Comparison of ENCODE assay signal across 22 cellular contexts in the genomic region with DNA sequence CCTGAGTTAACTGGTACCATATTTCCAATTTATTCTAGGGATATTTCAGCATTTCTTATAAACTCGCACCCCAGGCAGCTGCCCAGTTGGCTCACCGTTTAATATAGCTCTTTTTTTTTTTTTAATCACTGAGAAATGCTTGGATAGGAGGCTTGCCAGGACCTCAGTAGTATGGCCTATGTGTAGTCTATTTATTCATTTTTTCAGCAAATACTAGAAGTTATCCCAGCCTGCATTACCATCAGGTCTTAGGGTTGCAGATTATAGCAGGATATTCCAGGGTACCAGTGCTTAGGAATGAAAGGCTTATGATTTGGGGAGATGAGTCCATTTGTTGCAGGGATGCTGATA. TPM values are rescaled to one million over a fixed set of nuclear protein-coding genes. Genes with fewer than 3 reads are reported as not detected.
DNase-seq lines count a peak whose midpoint lies in the region; ATAC-seq, FAIRE-seq and TF ChIP-seq lines count a peak whose summit lies in the region.
"Had no signal": no experiment of that assay in that cellular context is flagged by ENCODE, and none has a peak within 500 bp of the region (broad histone marks: within the 10 kb centered on the region; RNA-seq: fewer than 3 reads in every experiment).

No MANE protein-coding gene starts in this region.

- no peak for TF ChIP-seq CTCF in astrocyte (IDR thresholded peaks at IDR 0.05; ENCODE audit: insufficient read depth, low read depth, low read length)
- TF ChIP-seq CTCF in nephron (IDR thresholded peaks at IDR 0.05; ENCODE audit: unreplicated experiment in 3 of 3), result no peak
- TF ChIP-seq CTCF in tibial artery (IDR thresholded peaks at IDR 0.05), result no peak

- peak overlapping the region; percentile 56 for H3K9ac ChIP-seq in astrocyte (ENCODE audit: low read length)
- H3K9ac ChIP-seq: GM23248 had no signal

- whole genome bisulfite sequencing in small intestine, 3 donors, result 41 to 52% (median 43%) methylated on average over 2 of the region's 2 CpGs

- H3K4me1 Mint-ChIP-seq in astrocyte (ENCODE audit: low read depth, unreplicated experiment) (peaks cover 34% of the 10 kb centered on the region), nephron (peaks cover 62% of the 10 kb centered on the region)

- FAIRE-seq in astrocyte (lab: Jason Lieb, UNC) (no peak), small intestine (lab: Jason Lieb, UNC) (no peak)
- FAIRE-seq: G401.6 had no signal

- H3K4me3 Mint-ChIP-seq in astrocyte (ENCODE audit: unreplicated experiment), result no peak overlapping the region
- no peak overlapping the region for H3K4me3 Mint-ChIP-seq in nephron

- H3K9me3 ChIP-seq in astrocyte (ENCODE audit: insufficient read depth, low read depth, low read length) (no peaks in the 10 kb centered on the region), tibial artery (no peaks in the 10 kb centered on the region), small intestine (ENCODE audit: control insufficient read depth, low read depth) (no peaks in the 10 kb centered on the region)
- H3K9me3 ChIP-seq: HAP-1 had no signal

- H3K4me1 ChIP-seq in astrocyte (ENCODE audit: insufficient read depth, low read length) (peaks cover 35% of the 10 kb centered on the region), tibial artery (peaks cover 0 to 86% (median 41%) of the 10 kb centered on the region in 4 donors), small intestine (ENCODE audit: control insufficient read depth in 2 of 2, insufficient read depth in 1 of 2, low read depth in 1 of 2, low read length in 1 of 2) (no peaks in the 10 kb centered on the region)
- H3K4me1 ChIP-seq: HAP-1 had no signal

- no peaks in the 10 kb centered on the region for H3K27me3 Mint-ChIP-seq in astrocyte (ENCODE audit: low read depth, unreplicated experiment)
- H3K27me3 Mint-ChIP-seq in nephron (ENCODE audit: low read depth), result no peaks in the 10 kb centered on the region

- H3K36me3 ChIP-seq in astrocyte (ENCODE audit: insufficient read depth, low read length) (no peaks in the 10 kb centered on the region), tibial artery (no peaks in the 10 kb centered on the region), small intestine (ENCODE audit: control insufficient read depth in 2 of 2, insufficient read depth in 2 of 2, low read length in 2 of 2) (no peaks in the 10 kb centered on the region)
- H3K36me3 ChIP-seq: HAP-1 had no signal

- no peak for ATAC-seq in HG02571 (IDR thresholded peaks at IDR 0.05; ENCODE audit: unreplicated experiment)
- ATAC-seq: SK-N-SH treated with all-trans-retinoic acid at 6 μM for 48 hours had no signal

- H3K27me3 ChIP-seq in astrocyte (ENCODE audit: insufficient read depth, low read length), result no peaks in the 10 kb centered on the region
- no peaks in the 10 kb centered on the region for H3K27me3 ChIP-seq in tibial artery
- H3K27me3 ChIP-seq in small intestine (ENCODE audit: control insufficient read depth in 2 of 2, insufficient read depth in 2 of 2, low read length in 2 of 2), result no peaks in the 10 kb centered on the region

- H3K36me3 Mint-ChIP-seq in astrocyte (ENCODE audit: low read depth, unreplicated experiment), result peaks cover 4% of the 10 kb centered on the region
- peaks cover 12% of the 10 kb centered on the region for H3K36me3 Mint-ChIP-seq in nephron (ENCODE audit: low read depth)

- H3K27ac ChIP-seq in astrocyte (ENCODE audit: low read depth, low read length), result peak overlapping the region; percentile 79
- peak overlapping the region; percentile 61 to 79 for H3K27ac ChIP-seq in tibial artery
- peak overlapping the region in 1 of 2 donors; percentile 39 for H3K27ac ChIP-seq in small intestine (ENCODE audit: low read depth in 1 of 2, low read length in 1 of 2)
- H3K27ac ChIP-seq: GM23248 had no signal

- no peak overlapping the region for H2AFZ ChIP-seq in astrocyte (ENCODE audit: low read depth, low read length)
- H2AFZ ChIP-seq: GM23248 had no signal

- no peaks in the 10 kb centered on the region for H3K9me3 Mint-ChIP-seq in astrocyte (ENCODE audit: unreplicated experiment)
- no peaks in the 10 kb centered on the region for H3K9me3 Mint-ChIP-seq in nephron

- H4K20me1 ChIP-seq in astrocyte (ENCODE audit: insufficient read depth, low read length), result peaks cover 43% of the 10 kb centered on the region

- H3K79me2 ChIP-seq in astrocyte (ENCODE audit: insufficient read depth, low read length), result peaks cover 98% of the 10 kb centered on the region

- H3K27ac Mint-ChIP-seq in astrocyte (ENCODE audit: unreplicated experiment) (no peak overlapping the region), nephron (peak overlapping the region; percentile 3 to 95 (median 45))

- intact Hi-C loops in tibial artery (cut with DNase I; ENCODE audit: low total_unique reads), result no loop called here

- H3K4me3 ChIP-seq in astrocyte (ENCODE audit: insufficient read depth, low read depth, low read length), result peak overlapping the region; percentile 13
- H3K4me3 ChIP-seq in tibial artery, result no peak overlapping the region
- no peak overlapping the region for H3K4me3 ChIP-seq in small intestine (ENCODE audit: low read depth in 1 of 2, low read length in 2 of 2)
- H3K4me3 ChIP-seq: GM23248, HAP-1 had no signal

- DNase-seq in astrocyte (ENCODE audit: low read depth) (peak; percentile 40), fibroblast of gingiva (ENCODE audit: low read depth) (peak; percentile 22), tibial artery (no peak), small intestine (no peak), dermis blood vessel endothelial cell (no peak)
- DNase-seq: ACHN, AML-193, DND-41, GM23248, KBM-7, MV-4-11, NCI-H1694 treated with DMSO at 0.1 percent for 48 hours, NCI-H2107, NCI-H524, NCI-H82, OCI-M1, SIG-M5 had no signal

- peak overlapping the region; percentile 78 for H3K4me2 ChIP-seq in astrocyte (ENCODE audit: low read length)

RNA-seq across cellular contexts. Expression of gene PARVA, which starts 26.6 kb away (rescaled TPM):
- 106 TPM in 2 replicates for total RNA-seq in astrocyte
- 10 to 100 TPM in 1 of 3 donors, 1 to 10 TPM in 2; 6.5 to 22.1 (median 8.1) TPM for polyA plus RNA-seq in small intestine
- total RNA-seq in dermis blood vessel endothelial cell, result 25.5 and 41.7 TPM in 2 replicates

Comparison
In these comparisons a context has a peak if more than half of its experiments do, and no peak if none do; other contexts are left out.
1. DNase-seq: peak in astrocyte (single experiment) and fibroblast of gingiva (single experiment); none in tibial artery (0 of 2), small intestine (single experiment) and dermis blood vessel endothelial cell (single experiment).